Comparison of ENCODE assay signal across 12 cellular contexts in the genomic region with DNA sequence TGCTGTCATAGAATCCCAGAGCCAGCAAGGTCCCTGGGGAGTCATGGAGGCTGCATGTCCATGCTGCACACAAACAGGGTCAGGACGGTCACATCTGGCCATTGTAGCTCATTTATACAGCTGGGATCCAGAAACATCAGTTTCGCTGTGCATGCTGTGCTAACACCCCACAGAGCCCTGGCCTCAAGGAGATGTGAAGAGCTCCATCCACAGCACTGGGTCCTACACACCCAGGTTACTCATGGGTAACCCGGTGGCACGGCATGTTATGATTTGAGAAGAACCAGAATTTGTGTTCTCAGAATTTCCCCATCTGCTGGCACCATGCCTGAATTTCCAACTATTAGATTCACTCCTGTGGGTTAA.
A peak's percentile ranks its signal among the peaks of the same experiment; 100 is the strongest.
DNase-seq lines count a peak whose midpoint lies in the region; ATAC-seq, FAIRE-seq and TF ChIP-seq lines count a peak whose summit lies in the region.
"Had no signal": no experiment of that assay in that cellular context is flagged by ENCODE, and none has a peak within 500 bp of the region (broad histone marks: within the 10 kb centered on the region; RNA-seq: fewer than 3 reads in every experiment).

No MANE protein-coding gene starts in this region.

- no peaks in the 10 kb centered on the region for H3K4me1 ChIP-seq in colonic mucosa
- H3K4me1 ChIP-seq in HepG2 (ENCODE audit: insufficient read depth, low read length), result no peaks in the 10 kb centered on the region
- H3K4me1 ChIP-seq: pancreas had no signal

- POLR2A ChIA-PET in HepG2 (lab: Yijun Ruan, JAX), result no interaction called here

- no CpG with 5 or more reads among the region's 4 CpGs for WGBS in HepG2 (ENCODE audit: low lambda C conversion rate)

- H3K27me3 ChIP-seq in colonic mucosa, result no peaks in the 10 kb centered on the region
- H3K27me3 ChIP-seq in HepG2 (ENCODE audit: control insufficient read depth in 1 of 2, insufficient read depth in 2 of 2, low read length in 2 of 2), result no peaks in the 10 kb centered on the region
- H3K27me3 ChIP-seq: pancreas had no signal

- intact Hi-C loops in colonic mucosa (cut with DNase I) (no loop called here), HepG2 (cut with micrococcal nuclease; ENCODE audit: unreplicated experiment) (no loop called here)

- H2AFZ ChIP-seq in HepG2 (ENCODE audit: low read length), result no peak overlapping the region

- no peak for TF ChIP-seq RAD21 in HepG2 (CRISPR knock-in tag; IDR thresholded peaks at IDR 0.05)

- H3K4me3 ChIP-seq in colonic mucosa, result no peak overlapping the region
- no peak overlapping the region for H3K4me3 ChIP-seq in HepG2 (replicated peaks in 1 of 3; ENCODE audit: insufficient read depth in 1 of 3, low read depth in 2 of 3, low read length in 3 of 3)
- H3K4me3 ChIP-seq: pancreas had no signal

- BruUV-seq in HepG2 (replicated peaks; lab: Mats Ljungman, UMichigan), result no TSS peak

- TF ChIP-seq EP300 in HepG2 (IDR thresholded peaks at IDR 0.05; ENCODE audit: low read depth in 2 of 2, low read length in 2 of 2), result no peak
- no peak for TF ChIP-seq EP300 in HepG2 (CRISPR knock-in tag; IDR thresholded peaks at IDR 0.05; ENCODE audit: borderline replicate concordance)

- CTCF ChIA-PET in HepG2 (lab: Yijun Ruan, JAX; ENCODE audit: low intra/inter-chr PET ratio, low total read pairs), result no interaction called here

- H3K36me3 ChIP-seq in colonic mucosa, result no peaks in the 10 kb centered on the region
- H3K36me3 ChIP-seq in HepG2 (replicated peaks in 1 of 2; ENCODE audit: control insufficient read depth in 1 of 2, insufficient read depth in 2 of 2, low read length in 2 of 2), result no peaks in the 10 kb centered on the region
- H3K36me3 ChIP-seq: pancreas had no signal

- ATAC-seq in HepG2, result no peak

- no peak for TF ChIP-seq CTCF in colonic mucosa (IDR thresholded peaks at IDR 0.05)
- TF ChIP-seq CTCF in HepG2 (CRISPR knock-in tag; IDR thresholded peaks at IDR 0.05), result no peak

- peak overlapping the region; percentile 13 for H3K27ac ChIP-seq in colonic mucosa
- H3K27ac ChIP-seq in HepG2 (ENCODE audit: extremely low read length, insufficient read depth, low read length), result no peak overlapping the region
- H3K27ac ChIP-seq: pancreas had no signal

- no peak overlapping the region for H3K4me2 ChIP-seq in HepG2 (ENCODE audit: low read depth, low read length)

- FAIRE-seq in HepG2 (lab: Jason Lieb, UNC), result no peak
- FAIRE-seq: pancreas had no signal

- no peaks in the 10 kb centered on the region for H3K79me2 ChIP-seq in HepG2 (ENCODE audit: insufficient read depth, low read length)

- no peaks in the 10 kb centered on the region for H4K20me1 ChIP-seq in HepG2 (ENCODE audit: insufficient read depth, low read length)

- in situ Hi-C loops in Caki2 (cut with HindIII; ENCODE audit: low pct_unique_long_range_greater_than_20kb, low sequenced_read_pairs) (no loop called here), HepG2 (cut with HindIII; ENCODE audit: extremely low pct_ligation_motif_present, low pct_unique_long_range_greater_than_20kb) (no loop called here)

- DNase-seq in Caki2 (ENCODE audit: low read depth) (peak; percentile 44), HCEC 1CT (peak; percentile 24), colonic mucosa (peak; percentile 49), myocyte (ENCODE audit: low read depth) (peak; percentile 39), SHP77 treated with DMSO at 0.1 percent for 48 hours (lab: John Stamatoyannopoulos, UW) (no peak), pons (ENCODE audit: low spot score) (no peak), HepG2 (ENCODE audit: low spot score) (no peak)
- no peak for DNase-seq in activated CD8-positive, alpha-beta memory T cell treated with anti-CD3 and anti-CD28 coated beads, Interleukin-2, amount 50 U/mL, for 48 hours
- DNase-seq: activated CD4-positive, alpha-beta T cell treated with anti-CD3 and anti-CD28 coated beads for 4 hours; C1 segment of cervical spinal cord; NCI-H146 had no signal

- H3K9ac ChIP-seq in colonic mucosa (ENCODE audit: low read depth in 2 of 2, low read length in 2 of 2) (no peak overlapping the region), HepG2 (ENCODE audit: insufficient read depth, low read depth, low read length) (no peak overlapping the region)

- no peaks in the 10 kb centered on the region for H3K9me3 ChIP-seq in colonic mucosa
- no peaks in the 10 kb centered on the region for H3K9me3 ChIP-seq in HepG2 (ENCODE audit: low read length)
- H3K9me3 ChIP-seq: pancreas had no signal

- no peak for TF ChIP-seq POLR2A in HepG2 (IDR thresholded peaks at IDR 0.05; ENCODE audit: insufficient read depth in 1 of 2, low read depth in 2 of 2, low read length in 2 of 2)

TF ChIP-seq in HepG2, 621 proteins besides CTCF, POLR2A, EP300 and RAD21:
- no peak for TF ChIP-seq RBAK (CRISPR knock-in tag; IDR thresholded peaks at IDR 0.05)
- TF ChIP-seq ZNF101 (CRISPR knock-in tag; IDR thresholded peaks at IDR 0.05; ENCODE audit: borderline replicate concordance, low read depth), result no peak
- TF ChIP-seq ZZZ3 (CRISPR knock-in tag; IDR thresholded peaks at IDR 0.05; ENCODE audit: borderline replicate concordance), result no peak
- no peak for TF ChIP-seq SOX13 (IDR thresholded peaks at IDR 0.05)
- TF ChIP-seq SOX13 (CRISPR knock-in tag; conservative IDR thresholded peaks at IDR 0.05 in 1 of 2, IDR thresholded peaks at IDR 0.05 in 1 of 2), result no peak
- TF ChIP-seq, protein P1, sequence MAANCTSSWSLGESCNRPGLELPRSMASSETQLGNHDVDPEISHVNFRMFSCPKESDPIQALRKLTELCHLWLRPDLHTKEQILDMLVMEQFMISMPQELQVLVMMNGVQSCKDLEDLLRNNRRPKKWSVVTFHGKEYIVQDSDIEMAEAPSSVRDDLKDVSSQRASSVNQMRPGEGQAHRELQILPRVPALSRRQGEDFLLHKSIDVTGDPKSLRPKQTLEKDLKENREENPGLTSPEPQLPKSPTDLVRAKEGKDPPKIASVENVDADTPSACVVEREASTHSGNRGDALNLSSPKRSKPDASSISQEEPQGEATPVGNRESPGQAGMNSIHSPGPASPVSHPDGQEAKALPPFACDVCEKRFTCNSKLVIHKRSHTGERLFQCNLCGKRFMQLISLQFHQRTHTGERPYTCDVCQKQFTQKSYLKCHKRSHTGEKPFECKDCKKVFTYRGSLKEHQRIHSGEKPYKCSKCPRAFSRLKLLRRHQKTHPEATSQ (CRISPR knock-in tag; IDR thresholded peaks at IDR 0.05; ENCODE audit: borderline replicate concordance), result no peak
- TF ChIP-seq ZNF10 (CRISPR knock-in tag; IDR thresholded peaks at IDR 0.05; ENCODE audit: borderline replicate concordance, low read depth), result no peak
- TF ChIP-seq, protein P2, sequence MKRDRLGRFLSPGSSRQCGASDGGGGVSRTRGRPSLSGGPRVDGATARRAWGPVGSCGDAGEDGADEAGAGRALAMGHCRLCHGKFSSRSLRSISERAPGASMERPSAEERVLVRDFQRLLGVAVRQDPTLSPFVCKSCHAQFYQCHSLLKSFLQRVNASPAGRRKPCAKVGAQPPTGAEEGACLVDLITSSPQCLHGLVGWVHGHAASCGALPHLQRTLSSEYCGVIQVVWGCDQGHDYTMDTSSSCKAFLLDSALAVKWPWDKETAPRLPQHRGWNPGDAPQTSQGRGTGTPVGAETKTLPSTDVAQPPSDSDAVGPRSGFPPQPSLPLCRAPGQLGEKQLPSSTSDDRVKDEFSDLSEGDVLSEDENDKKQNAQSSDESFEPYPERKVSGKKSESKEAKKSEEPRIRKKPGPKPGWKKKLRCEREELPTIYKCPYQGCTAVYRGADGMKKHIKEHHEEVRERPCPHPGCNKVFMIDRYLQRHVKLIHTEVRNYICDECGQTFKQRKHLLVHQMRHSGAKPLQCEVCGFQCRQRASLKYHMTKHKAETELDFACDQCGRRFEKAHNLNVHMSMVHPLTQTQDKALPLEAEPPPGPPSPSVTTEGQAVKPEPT (CRISPR knock-in tag; IDR thresholded peaks at IDR 0.05; ENCODE audit: low read depth), result no peak
- TF ChIP-seq, protein P3, sequence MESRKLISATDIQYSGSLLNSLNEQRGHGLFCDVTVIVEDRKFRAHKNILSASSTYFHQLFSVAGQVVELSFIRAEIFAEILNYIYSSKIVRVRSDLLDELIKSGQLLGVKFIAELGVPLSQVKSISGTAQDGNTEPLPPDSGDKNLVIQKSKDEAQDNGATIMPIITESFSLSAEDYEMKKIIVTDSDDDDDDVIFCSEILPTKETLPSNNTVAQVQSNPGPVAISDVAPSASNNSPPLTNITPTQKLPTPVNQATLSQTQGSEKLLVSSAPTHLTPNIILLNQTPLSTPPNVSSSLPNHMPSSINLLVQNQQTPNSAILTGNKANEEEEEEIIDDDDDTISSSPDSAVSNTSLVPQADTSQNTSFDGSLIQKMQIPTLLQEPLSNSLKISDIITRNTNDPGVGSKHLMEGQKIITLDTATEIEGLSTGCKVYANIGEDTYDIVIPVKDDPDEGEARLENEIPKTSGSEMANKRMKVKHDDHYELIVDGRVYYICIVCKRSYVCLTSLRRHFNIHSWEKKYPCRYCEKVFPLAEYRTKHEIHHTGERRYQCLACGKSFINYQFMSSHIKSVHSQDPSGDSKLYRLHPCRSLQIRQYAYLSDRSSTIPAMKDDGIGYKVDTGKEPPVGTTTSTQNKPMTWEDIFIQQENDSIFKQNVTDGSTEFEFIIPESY (CRISPR knock-in tag; IDR thresholded peaks at IDR 0.05), result no peak
- no peak for TF ChIP-seq HOXA7 (CRISPR knock-in tag; IDR thresholded peaks at IDR 0.05)
- TF ChIP-seq, protein P4, sequence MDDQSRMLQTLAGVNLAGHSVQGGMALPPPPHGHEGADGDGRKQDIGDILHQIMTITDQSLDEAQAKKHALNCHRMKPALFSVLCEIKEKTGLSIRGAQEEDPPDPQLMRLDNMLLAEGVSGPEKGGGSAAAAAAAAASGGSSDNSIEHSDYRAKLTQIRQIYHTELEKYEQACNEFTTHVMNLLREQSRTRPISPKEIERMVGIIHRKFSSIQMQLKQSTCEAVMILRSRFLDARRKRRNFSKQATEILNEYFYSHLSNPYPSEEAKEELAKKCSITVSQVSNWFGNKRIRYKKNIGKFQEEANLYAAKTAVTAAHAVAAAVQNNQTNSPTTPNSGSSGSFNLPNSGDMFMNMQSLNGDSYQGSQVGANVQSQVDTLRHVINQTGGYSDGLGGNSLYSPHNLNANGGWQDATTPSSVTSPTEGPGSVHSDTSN (CRISPR knock-in tag; IDR thresholded peaks at IDR 0.05; ENCODE audit: borderline replicate concordance), result no peak
- TF ChIP-seq SMAD1 (CRISPR knock-in tag; IDR thresholded peaks at IDR 0.05; ENCODE audit: borderline replicate concordance, low read depth), result no peak
- TF ChIP-seq NFE2L1 (CRISPR knock-in tag; IDR thresholded peaks at IDR 0.05; ENCODE audit: borderline replicate concordance), result no peak

Comparison
In these comparisons a context has a peak if more than half of its experiments do, and no peak if none do; other contexts are left out.
1. DNase-seq: peak in Caki2 (single experiment), HCEC 1CT (single experiment), colonic mucosa (single experiment) and myocyte (single experiment); none in SHP77 treated with DMSO at 0.1 percent for 48 hours (single experiment), activated CD8-positive, alpha-beta memory T cell treated with anti-CD3 and anti-CD28 coated beads, Interleukin-2, amount 50 U/mL, for 48 hours (single experiment), pons (single experiment) and HepG2 (single experiment).